ENCODE assay signal across 1 cellular context in genomic region chr4:2142630-2143427, GRCh38.
TF ChIP-seq lines count a peak whose summit lies in the region.

No MANE protein-coding gene starts in this region.

TF ChIP-seq in K562, 482 proteins besides CTCF, POLR2A, EP300 and RAD21 (continued from another document):
- TF ChIP-seq TRIM25 (IDR thresholded peaks at IDR 0.05; ENCODE audit: borderline replicate concordance) (no peak), ETS1 (conservative IDR thresholded peaks at IDR 0.05; ENCODE audit: control insufficient read depth, low read depth, low read length) (no peak), PHTF2 (CRISPR knock-in tag; IDR thresholded peaks at IDR 0.05) (no peak), HMBOX1 (IDR thresholded peaks at IDR 0.05) (no peak), HNRNPK (IDR thresholded peaks at IDR 0.05; ENCODE audit: low read depth, low read length, poor library complexity, severe bottlenecking) (no peak), CBX2 (IDR thresholded peaks at IDR 0.05; ENCODE audit: insufficient read depth, low read length, poor library complexity, severe bottlenecking) (no peak), ZNF311 (CRISPR knock-in tag; IDR thresholded peaks at IDR 0.05) (no peak), RBM25 (IDR thresholded peaks at IDR 0.05; ENCODE audit: low read depth, low read length, severe bottlenecking) (no peak), HNRNPH1 (optimal IDR thresholded peaks at IDR 0.05; ENCODE audit: low read depth, low read length) (no peak), TEAD4 (IDR thresholded peaks at IDR 0.05; ENCODE audit: low read length) (no peak), TEAD4 (CRISPR knock-in tag; IDR thresholded peaks at IDR 0.05; ENCODE audit: borderline replicate concordance) (no peak), ZBTB26 (CRISPR knock-in tag; IDR thresholded peaks at IDR 0.05) (no peak), RREB1 (CRISPR knock-in tag; IDR thresholded peaks at IDR 0.05) (no peak), JUN (IDR thresholded peaks at IDR 0.05; ENCODE audit: borderline replicate concordance, low read depth, low read length) (no peak), JUN (CRISPR knock-in tag; IDR thresholded peaks at IDR 0.05; ENCODE audit: borderline replicate concordance) (no peak), CAMTA2 (CRISPR knock-in tag; conservative IDR thresholded peaks at IDR 0.05) (no peak), STAT5B (CRISPR knock-in tag; IDR thresholded peaks at IDR 0.05) (no peak)
